Comparison of ENCODE assay signal across 1 cellular context in genomic region chr2:240960309-240960962, GRCh38.
TF ChIP-seq lines count a peak whose summit lies in the region.

No MANE protein-coding gene starts in this region.

TF ChIP-seq in HepG2, 621 proteins besides CTCF, POLR2A, EP300 and RAD21 (continued from another document and continues in another):
- peak; percentile 42; the same call in 1 of the 2 replicates for TF ChIP-seq ARHGAP35 (CRISPR knock-in tag; IDR thresholded peaks at IDR 0.05; ENCODE audit: borderline replicate concordance)
- TF ChIP-seq ZMYM3 (CRISPR knock-in tag; IDR thresholded peaks at IDR 0.05) = peak; percentile 15; the same call in 1 of the 2 replicates
- peak; percentile 74; the same call in 1 of the 2 replicates for TF ChIP-seq ZNF350 (CRISPR knock-in tag; IDR thresholded peaks at IDR 0.05; ENCODE audit: borderline replicate concordance, low read depth)
- TF ChIP-seq HOXA5 (CRISPR knock-in tag; IDR thresholded peaks at IDR 0.05) = peak; percentile 93
- peak; percentile 98 for TF ChIP-seq PATZ1 (CRISPR knock-in tag; IDR thresholded peaks at IDR 0.05)
- peak; percentile 66; the same call in 1 of the 2 replicates for TF ChIP-seq MTERF4 (CRISPR knock-in tag; IDR thresholded peaks at IDR 0.05)
- TF ChIP-seq CAMTA2 (CRISPR knock-in tag; IDR thresholded peaks at IDR 0.05; ENCODE audit: borderline replicate concordance) = 0 out of 2 replicates have a peak, but pooled peaks have one; percentile 67
- peak; percentile 92 for TF ChIP-seq ZNF687 (CRISPR knock-in tag; IDR thresholded peaks at IDR 0.05)
- TF ChIP-seq ZNF160 (CRISPR knock-in tag; IDR thresholded peaks at IDR 0.05) = peak; percentile 80; the same call in 1 of the 2 replicates
- no peak for TF ChIP-seq ZFP41 (CRISPR knock-in tag; IDR thresholded peaks at IDR 0.05; ENCODE audit: borderline replicate concordance)
- TF ChIP-seq ZNF567 (CRISPR knock-in tag; IDR thresholded peaks at IDR 0.05; ENCODE audit: borderline replicate concordance) = no peak; the same call in 1 of the 2 replicates
- TF ChIP-seq BRF2 (CRISPR knock-in tag; IDR thresholded peaks at IDR 0.05) = no peak
- 0 out of 2 replicates have a peak, but pooled peaks have one; percentile 64 for TF ChIP-seq DNMT1 (CRISPR knock-in tag; IDR thresholded peaks at IDR 0.05)
- no peak for TF ChIP-seq CHD2 (IDR thresholded peaks at IDR 0.05; ENCODE audit: low read depth, low read length)
- TF ChIP-seq RFX3 (CRISPR knock-in tag; IDR thresholded peaks at IDR 0.05) = no peak
- peak; percentile 44 for TF ChIP-seq ZBTB33 (CRISPR knock-in tag; IDR thresholded peaks at IDR 0.05)
- no peak for TF ChIP-seq ZNF253 (CRISPR knock-in tag; IDR thresholded peaks at IDR 0.05; ENCODE audit: borderline replicate concordance)
- TF ChIP-seq FOXA3 (CRISPR knock-in tag; IDR thresholded peaks at IDR 0.05) = peak; percentile 98
- peak; percentile 77; the same call in 1 of the 2 replicates for TF ChIP-seq ATF7-NPFF (CRISPR knock-in tag; IDR thresholded peaks at IDR 0.05; ENCODE audit: low read depth)
- TF ChIP-seq MATR3 (CRISPR knock-in tag; IDR thresholded peaks at IDR 0.05) = no peak
- TF ChIP-seq BATF2 (CRISPR knock-in tag; IDR thresholded peaks at IDR 0.05) = no peak
- no peak for TF ChIP-seq ZNF143 (CRISPR knock-in tag; IDR thresholded peaks at IDR 0.05)
- peak; percentile 90 for TF ChIP-seq ZNF609 (CRISPR knock-in tag; IDR thresholded peaks at IDR 0.05; ENCODE audit: borderline replicate concordance)
- TF ChIP-seq ZNF883 (CRISPR knock-in tag; IDR thresholded peaks at IDR 0.05; ENCODE audit: not compliant biosample characterization) = peak; percentile 27
- peak; percentile 99 for TF ChIP-seq ZBTB10 (CRISPR knock-in tag; IDR thresholded peaks at IDR 0.05; ENCODE audit: borderline replicate concordance)
- no peak; the same call in none of the 2 replicates for TF ChIP-seq FOSL2 (CRISPR knock-in tag; IDR thresholded peaks at IDR 0.05)
- peak; percentile 57; the same call in 1 of the 2 replicates for TF ChIP-seq FOXC1 (CRISPR knock-in tag; IDR thresholded peaks at IDR 0.05; ENCODE audit: borderline replicate concordance)
- TF ChIP-seq ZNF639 (CRISPR knock-in tag; conservative IDR thresholded peaks at IDR 0.05) = no peak
- peak; percentile 77; the same call in 1 of the 2 replicates for TF ChIP-seq ZNF468 (CRISPR knock-in tag; IDR thresholded peaks at IDR 0.05)
- no peak for TF ChIP-seq REXO4 (CRISPR knock-in tag; IDR thresholded peaks at IDR 0.05; ENCODE audit: borderline replicate concordance)
- TF ChIP-seq SAP130 (CRISPR knock-in tag; IDR thresholded peaks at IDR 0.05; ENCODE audit: low read depth) = peak; percentile 81
- peak; percentile 48; the same call in 1 of the 2 replicates for TF ChIP-seq PPARG (CRISPR knock-in tag; conservative IDR thresholded peaks at IDR 0.05)
- TF ChIP-seq GMEB2 (CRISPR knock-in tag; IDR thresholded peaks at IDR 0.05; ENCODE audit: low read depth) = no peak
- TF ChIP-seq ZBTB38 (CRISPR knock-in tag; IDR thresholded peaks at IDR 0.05) = peak; percentile 81
- TF ChIP-seq HDAC2 (CRISPR knock-in tag; IDR thresholded peaks at IDR 0.05) = peak; percentile 86
- TF ChIP-seq SALL2 (CRISPR knock-in tag; IDR thresholded peaks at IDR 0.05) = peak; percentile 88; the same call in 1 of the 2 replicates
